In the genomic region with DNA sequence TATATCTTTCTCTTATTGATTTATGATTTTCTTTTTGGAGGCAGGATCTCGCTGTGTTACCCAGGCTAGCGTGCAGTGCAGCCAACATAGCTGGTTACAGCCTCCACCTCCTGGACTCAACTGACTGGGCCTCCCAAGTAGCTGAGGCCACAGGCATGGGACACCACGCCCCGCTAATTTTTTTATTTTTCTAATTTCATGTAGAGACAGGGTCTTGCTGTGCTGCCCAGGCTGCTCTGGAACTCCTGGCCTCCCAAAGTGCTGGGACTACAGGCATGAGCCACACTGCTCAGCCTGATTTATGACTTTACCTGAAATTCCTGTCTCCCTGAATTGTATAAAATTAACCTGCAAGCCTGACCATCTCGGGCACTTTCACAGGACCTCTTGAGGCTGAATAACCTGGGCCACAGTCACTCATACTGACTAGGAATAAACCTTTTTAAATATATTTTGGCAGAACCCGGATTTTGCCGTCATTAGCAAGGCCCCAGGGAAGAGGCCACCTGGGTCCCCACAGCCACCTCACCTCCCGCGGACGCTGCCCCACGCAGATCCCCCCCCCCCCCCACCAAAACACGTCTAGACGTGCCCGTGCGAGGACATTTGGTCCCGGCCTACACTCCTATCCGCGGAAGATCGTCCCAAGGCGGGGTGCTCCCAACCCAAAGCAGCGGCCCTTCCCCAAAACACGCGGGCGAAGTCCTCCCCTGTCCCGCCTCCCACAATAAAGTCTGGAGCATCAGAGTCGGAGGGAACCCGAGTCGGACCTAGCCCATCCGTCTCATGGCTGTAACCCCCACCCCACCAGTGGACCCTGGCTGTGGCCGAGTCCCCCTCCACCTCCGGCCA, we compare ENCODE assay signal across 8 cellular contexts. TPM values are rescaled to one million over a fixed set of nuclear protein-coding genes. Genes with fewer than 3 reads are reported as not detected.
DNase-seq lines count a peak whose midpoint lies in the region; ATAC-seq, FAIRE-seq and TF ChIP-seq lines count a peak whose summit lies in the region.

No MANE protein-coding gene starts in this region.

- H3K14ac ChIP-seq in H1 (ENCODE audit: insufficient read length) = no peak overlapping the region

- no peak overlapping the region for H2BK120ac ChIP-seq in H1 (replicated peaks; ENCODE audit: low read depth, low read length)

- H4K91ac ChIP-seq in H1 (replicated peaks; ENCODE audit: insufficient read length, low read length) = peak overlapping the region; percentile 54

- no peak for TF ChIP-seq POLR2A in H1 (IDR thresholded peaks at IDR 0.05; ENCODE audit: control extremely low read depth in 1 of 2, low read depth in 2 of 2, low read length in 2 of 2)

- H2AK5ac ChIP-seq in H1 (ENCODE audit: low read depth, low read length) = no peak overlapping the region

- H3K27me3 ChIP-seq in H1 (replicated peaks in 1 of 4; ENCODE audit: control insufficient read depth in 3 of 4, extremely low read depth in 1 of 4, insufficient read depth in 3 of 4, low read length in 3 of 4) (no peaks in the 10 kb centered on the region; a peak in 1 of 7 replicates), mucosa of rectum (ENCODE audit: control insufficient read depth in 2 of 2, insufficient read depth in 2 of 2, low read length in 2 of 2) (no peaks in the 10 kb centered on the region)

- CTCF ChIA-PET in H1 (lab: Charles Lee; ENCODE audit: partially characterized antibody) = no interaction called here

- peak overlapping the region; percentile 86 for H4K8ac ChIP-seq in H1 (ENCODE audit: extremely low read depth, insufficient read depth, low read length)

- ATAC-seq in HG03432 (IDR thresholded peaks at IDR 0.05; ENCODE audit: unreplicated experiment) (no peak), HG02852 (IDR thresholded peaks at IDR 0.05; ENCODE audit: unreplicated experiment) (no peak)

- no peak overlapping the region for H2BK12ac ChIP-seq in H1 (ENCODE audit: low read depth, low read length)

- H3K23ac ChIP-seq in H1 (ENCODE audit: insufficient read length) = no peak overlapping the region

- H3K9me3 ChIP-seq in H1 (ENCODE audit: insufficient read depth in 2 of 2, low read depth in 1 of 2, low read length in 1 of 2) (no peaks in the 10 kb centered on the region), mucosa of rectum (ENCODE audit: control insufficient read depth in 2 of 2, low read length in 2 of 2) (no peaks in the 10 kb centered on the region)

- peaks cover 3% of the 10 kb centered on the region; the same call in 1 of the 2 replicates for H3K79me1 ChIP-seq in H1 (ENCODE audit: low read depth, low read length)

- POLR2A ChIA-PET in H1 (lab: Charles Lee; ENCODE audit: partially characterized antibody) = interaction anchor here (1.0 kb wide), 1 partner anchor 110 kb away, joined by 3 read pairs; no protein-coding TSS in a partner anchor

- H2AFZ ChIP-seq in H1 (ENCODE audit: low read length) = no peak overlapping the region; the same call in 1 of the 2 replicates

- no peak overlapping the region for H3K4ac ChIP-seq in H1 (replicated peaks; ENCODE audit: insufficient read length, low read depth, low read length)

- peak overlapping the region; percentile 5 for H3K56ac ChIP-seq in H1 (replicated peaks; ENCODE audit: insufficient read length, low read depth, low read length)

- H3K4me1 ChIP-seq in H1 (replicated peaks in 1 of 4; ENCODE audit: control insufficient read depth in 3 of 4, insufficient read depth in 4 of 4, low read length in 3 of 4) (no peaks in the 10 kb centered on the region; a peak in 1 of 7 replicates), mucosa of rectum (ENCODE audit: control insufficient read depth in 2 of 2, insufficient read depth in 2 of 2, low read length in 2 of 2) (peaks cover 2 to 6% of the 10 kb centered on the region in 2 donors)

- peak overlapping the region; percentile 9; the same call in 1 of the 2 replicates for H3K27ac ChIP-seq in H1 (ENCODE audit: low read depth, low read length)
- H3K27ac ChIP-seq in mucosa of rectum (ENCODE audit: low read depth in 2 of 2, low read length in 2 of 2) = peak overlapping the region; percentile 81 to 83

- H3K4me2 ChIP-seq in H1 (ENCODE audit: insufficient read depth in 1 of 2, low read depth in 2 of 2, low read length in 2 of 2) = peak overlapping the region; percentile 63 to 82

- DNase-seq in NCI-H82 (lab: John Stamatoyannopoulos, UW) (peak; percentile 46), NCI-H82 treated with DMSO at 0.1 percent for 48 hours (lab: John Stamatoyannopoulos, UW; ENCODE audit: unreplicated experiment) (no peak), OCI-M1 (lab: John Stamatoyannopoulos, UW) (peak; percentile 43), H1 (ENCODE audit: low read depth in 1 of 2, low spot score in 2 of 2) (no peak)
- no peak for DNase-seq in stimulated activated naive CD4-positive, alpha-beta T cell (lab: John Stamatoyannopoulos, UW)

- peak overlapping the region; percentile 18 for H4K5ac ChIP-seq in H1 (ENCODE audit: insufficient read length, low read depth, low read length)

- no peaks in the 10 kb centered on the region; a peak in 2 of 8 replicates for H3K36me3 ChIP-seq in H1 (ENCODE audit: control insufficient read depth in 2 of 4, insufficient read depth in 4 of 4, low read length in 3 of 4)
- H3K36me3 ChIP-seq in mucosa of rectum (ENCODE audit: control insufficient read depth in 2 of 2, insufficient read depth in 2 of 2, low read length in 2 of 2) = peaks cover 0 to 4% of the 10 kb centered on the region in 2 donors

- peaks cover 7% of the 10 kb centered on the region; the same call in 1 of the 2 replicates for H3K23me2 ChIP-seq in H1 (ENCODE audit: low read depth, low read length)

- no peak for TF ChIP-seq RAD21 in H1 (IDR thresholded peaks at IDR 0.05 in 1 of 2, conservative IDR thresholded peaks at IDR 0.05 in 1 of 2; ENCODE audit: low read depth in 2 of 2, low read length in 2 of 2)

- peak overlapping the region; percentile 63 to 91 (median 81) for H3K4me3 ChIP-seq in H1 (ENCODE audit: extremely low read depth in 1 of 4, insufficient read depth in 2 of 4, low read depth in 3 of 4, low read length in 4 of 4)
- peak overlapping the region; percentile 92 to 97 for H3K4me3 ChIP-seq in mucosa of rectum (ENCODE audit: low read length in 2 of 2)

- H3K18ac ChIP-seq in H1 (ENCODE audit: extremely low read depth, low read length) = peak overlapping the region; percentile 48

- H2BK20ac ChIP-seq in H1 (ENCODE audit: low read length) = no peak overlapping the region

- H2BK5ac ChIP-seq in H1 (ENCODE audit: low read depth, low read length) = peak overlapping the region; percentile 94; the same call in 1 of the 2 replicates

- H2BK15ac ChIP-seq in H1 (ENCODE audit: low read length) = no peak overlapping the region

- TF ChIP-seq EP300 in H1 (IDR thresholded peaks at IDR 0.05; ENCODE audit: borderline replicate concordance in 1 of 2, low read depth in 2 of 2, low read length in 2 of 2) = no peak

- no peak for TF ChIP-seq CTCF in H1 (IDR thresholded peaks at IDR 0.05; ENCODE audit: control extremely low read depth in 1 of 3, insufficient read depth in 1 of 3, low read depth in 1 of 3, low read length in 3 of 3)

- WGBS in H1 (ENCODE audit: extremely low coverage in 1 of 2, insufficient coverage in 1 of 2, insufficient read length in 1 of 2, insufficient replicate concordance in 2 of 2, low coverage in 1 of 2, low lambda C conversion rate in 2 of 2, missing lambda C conversion rate in 1 of 2), 2 experiments = 17% methylated on average over 31 of the region's 31 CpGs; no CpG with 5 or more reads in 1 of the 2 experiments

- H3K9ac ChIP-seq in H1 (replicated peaks in 1 of 4; ENCODE audit: extremely low read depth in 1 of 4, low read depth in 3 of 4, low read length in 3 of 4) (peak overlapping the region; percentile 59 to 77 (median 66); a peak in 6 of 7 replicates), mucosa of rectum (ENCODE audit: low read depth in 1 of 2, low read length in 2 of 2) (peak overlapping the region; percentile 89 to 92)

- no peak for FAIRE-seq in H1 (lab: Jason Lieb, UNC)

- H3K79me2 ChIP-seq in H1 (ENCODE audit: control insufficient read depth in 1 of 2, insufficient read depth in 2 of 2, low read length in 2 of 2) = no peaks in the 10 kb centered on the region

- no peaks in the 10 kb centered on the region for H4K20me1 ChIP-seq in H1 (replicated peaks in 1 of 2; ENCODE audit: control insufficient read depth in 1 of 2, insufficient read depth in 2 of 2, low read length in 2 of 2)

TF ChIP-seq in H1, 55 proteins besides CTCF, POLR2A, EP300 and RAD21:
- TF ChIP-seq SP4 (IDR thresholded peaks at IDR 0.05; ENCODE audit: low read length) (no peak), HDAC2 (IDR thresholded peaks at IDR 0.05; ENCODE audit: borderline replicate concordance in 1 of 2, low read depth in 2 of 2, low read length in 2 of 2) (0 out of 4 replicates have a peak, but pooled peaks of 1 of the 2 experiments have one; percentile 54)

RNA-seq across cellular contexts. Expression of gene ZNF337, which starts 0.9 kb away (rescaled TPM):
- total RNA-seq in H1 (2021; fragmentation: NEBNext Ultra II Directional; extraction: Animal tissue kit (Norgen Biotek cat#: 25700)) = 6.4 and 6.6 TPM in 2 replicates
- 2.3 and 2.8 TPM in 2 replicates for polyA plus RNA-seq in H1 (2011; rRNA removed)
- polyA plus RNA-seq in H1 (2011; cell fraction: cytosol; rRNA removed) = 4.2 TPM
- polyA plus RNA-seq in H1 (2011; cell fraction: nucleus; rRNA removed) = 5.9 TPM
- 4.7 to 5.9 TPM (median 5.5 TPM) in 4 replicates for polyA plus RNA-seq in H1 (2012, experiment 1 of 2)
- 0.41 TPM for polyA plus RNA-seq in H1 (2012, experiment 2 of 2)
- polyA plus RNA-seq in H1 (2013, experiment 1 of 2) = 3.6 TPM
- polyA plus RNA-seq in H1 (2013, experiment 2 of 2) = 3.4 TPM
- polyA minus RNA-seq in H1 (2011; rRNA and poly(A)+ RNA removed) = 11.7 and 12.1 TPM in 2 replicates
- polyA minus RNA-seq in H1 (2011; cell fraction: cytosol; rRNA and poly(A)+ RNA removed) = 5.4 TPM
- polyA minus RNA-seq in H1 (2011; cell fraction: nucleus; rRNA and poly(A)+ RNA removed) = 6.3 TPM

Comparison
In these comparisons a context has a peak if more than half of its experiments do, and no peak if none do; other contexts are left out.
1. DNase-seq: peak in NCI-H82 (single experiment) and OCI-M1 (single experiment); none in NCI-H82 treated with DMSO at 0.1 percent for 48 hours (single experiment), H1 (0 of 2) and stimulated activated naive CD4-positive, alpha-beta T cell (0 of 6).